In genomic region chr10:74690393-74690792, GRCh38 we compare ENCODE assay signal across 24 cellular contexts.
DNase-seq lines count a peak whose midpoint lies in the region; ATAC-seq, FAIRE-seq and TF ChIP-seq lines count a peak whose summit lies in the region.
"Had no signal": no experiment of that assay in that cellular context is flagged by ENCODE, and none has a peak within 500 bp of the region (broad histone marks: within the 10 kb centered on the region; RNA-seq: fewer than 3 reads in every experiment).

No MANE protein-coding gene starts in this region.

- no peak overlapping the region for H3K4me2 ChIP-seq in HepG2 (ENCODE audit: low read depth, low read length)
- H3K4me2 ChIP-seq: A549; BLaER1 treated with 17β-estradiol and CSF1 and Interleukin-3, amounts not matched to agents 10 nM and 100 nM had no signal

- H3K9ac ChIP-seq in HepG2 (ENCODE audit: insufficient read depth, low read depth, low read length): no peak overlapping the region
- H3K9ac ChIP-seq: BLaER1 treated with 17β-estradiol and CSF1 and Interleukin-3, amounts not matched to agents 10 nM and 100 nM had no signal

- intact Hi-C loops in HepG2 (cut with micrococcal nuclease; ENCODE audit: unreplicated experiment): no loop called here
- intact Hi-C loops in right lobe of liver (cut with DNase I): no loop called here

- TF ChIP-seq EP300 in HepG2 (IDR thresholded peaks at IDR 0.05; ENCODE audit: low read depth in 2 of 2, low read length in 2 of 2) (no peak), HepG2 (CRISPR knock-in tag; IDR thresholded peaks at IDR 0.05; ENCODE audit: borderline replicate concordance) (no peak)

- POLR2A ChIA-PET in HepG2 (lab: Yijun Ruan, JAX): no interaction called here

- H2AFZ ChIP-seq in HepG2 (ENCODE audit: low read length): no peak overlapping the region

- TF ChIP-seq POLR2A in GM12892 (IDR thresholded peaks at IDR 0.05; ENCODE audit: low read depth, low read length): no peak
- no peak for TF ChIP-seq POLR2A in HepG2 (IDR thresholded peaks at IDR 0.05; ENCODE audit: insufficient read depth in 1 of 2, low read depth in 2 of 2, low read length in 2 of 2)
- TF ChIP-seq POLR2A in right lobe of liver (IDR thresholded peaks at IDR 0.05): no peak

- no peaks in the 10 kb centered on the region for H3K79me2 ChIP-seq in HepG2 (ENCODE audit: insufficient read depth, low read length)

- H4K20me1 ChIP-seq in HepG2 (ENCODE audit: insufficient read depth, low read length): no peaks in the 10 kb centered on the region
- H4K20me1 ChIP-seq: BLaER1 treated with 17β-estradiol and CSF1 and Interleukin-3, amounts not matched to agents 10 nM and 100 nM had no signal

- H3K36me3 ChIP-seq in HepG2 (replicated peaks in 1 of 2; ENCODE audit: control insufficient read depth in 1 of 2, insufficient read depth in 2 of 2, low read length in 2 of 2) (no peaks in the 10 kb centered on the region; a peak in 1 of 5 replicates), right lobe of liver (no peaks in the 10 kb centered on the region)

- H3K4me3 ChIP-seq in HepG2 (replicated peaks in 1 of 3; ENCODE audit: insufficient read depth in 1 of 3, low read depth in 2 of 3, low read length in 3 of 3): no peak overlapping the region
- no peak overlapping the region for H3K4me3 ChIP-seq in right lobe of liver
- H3K4me3 ChIP-seq: A549; BLaER1 treated with 17β-estradiol and CSF1 and Interleukin-3, amounts not matched to agents 10 nM and 100 nM; GM12878 had no signal

- DNase-seq in GM12892 (ENCODE audit: insufficient read length): no peak
- no peak for DNase-seq in T-helper 17 cell
- no peak for DNase-seq in HepG2 (ENCODE audit: low spot score)
- no peak for DNase-seq in right lobe of liver
- DNase-seq in KBM-7: no peak
- no peak for DNase-seq in islet precursor cell
- DNase-seq in SW 1271 (lab: John Stamatoyannopoulos, UW): no peak
- DNase-seq: AML-193; Caco-2; Calu3; CD4-positive, alpha-beta T cell; CD8-positive, alpha-beta T cell; DND-41; EL; GDM1 had no signal

- H3K27me3 ChIP-seq in HepG2 (ENCODE audit: control insufficient read depth in 1 of 2, insufficient read depth in 2 of 2, low read length in 2 of 2) (no peaks in the 10 kb centered on the region), right lobe of liver (no peaks in the 10 kb centered on the region)
- H3K27me3 ChIP-seq: BLaER1 treated with 17β-estradiol and CSF1 and Interleukin-3, amounts not matched to agents 10 nM and 100 nM had no signal

- FAIRE-seq in GM12892 (lab: Jason Lieb, UNC) (peak; percentile 21), HepG2 (lab: Jason Lieb, UNC) (no peak)
- FAIRE-seq: A549, D721Med, GM12878, GM19239 had no signal

- H3K4me1 Mint-ChIP-seq in T-helper 17 cell: peaks cover 3% of the 10 kb centered on the region
- H3K4me1 Mint-ChIP-seq: B cell had no signal

- H3K27ac ChIP-seq in HepG2 (ENCODE audit: extremely low read length, insufficient read depth, low read length): no peak overlapping the region
- no peak overlapping the region for H3K27ac ChIP-seq in right lobe of liver
- H3K27ac ChIP-seq: 22Rv1; A549; BLaER1 treated with 17β-estradiol and CSF1 and Interleukin-3, amounts not matched to agents 10 nM and 100 nM; C4-2B had no signal

- H3K27me3 Mint-ChIP-seq in T-helper 17 cell: no peaks in the 10 kb centered on the region
- H3K27me3 Mint-ChIP-seq: B cell; CD4-positive, alpha-beta T cell had no signal

- TF ChIP-seq RAD21 in HepG2 (CRISPR knock-in tag; IDR thresholded peaks at IDR 0.05): no peak

- no peaks in the 10 kb centered on the region for H3K9me3 ChIP-seq in T-helper 17 cell (ENCODE audit: control insufficient read depth, low read length, poor library complexity, severe bottlenecking)
- H3K9me3 ChIP-seq in HepG2 (ENCODE audit: low read length): no peaks in the 10 kb centered on the region
- no peaks in the 10 kb centered on the region for H3K9me3 ChIP-seq in right lobe of liver
- H3K9me3 ChIP-seq: A549, Caco-2 had no signal

- in situ Hi-C loops in HepG2 (cut with HindIII; ENCODE audit: extremely low pct_ligation_motif_present, low pct_unique_long_range_greater_than_20kb) (no loop called here), KBM-7 (cut with MboI; ENCODE audit: low pct_unique_long_range_greater_than_20kb, low sequenced_read_pairs) (no loop called here)

- no peak for TF ChIP-seq CTCF in HepG2 (CRISPR knock-in tag; IDR thresholded peaks at IDR 0.05)
- no peak for TF ChIP-seq CTCF in right lobe of liver (IDR thresholded peaks at IDR 0.05)

- no peak for ATAC-seq in T-helper 17 cell
- ATAC-seq in HepG2: no peak
- peak; percentile 54 to 76 (median 70) for ATAC-seq in right lobe of liver
- no peak for ATAC-seq in HG03521 (IDR thresholded peaks at IDR 0.05; ENCODE audit: unreplicated experiment)
- ATAC-seq: A549; CD8-positive, alpha-beta T cell; GM12878 had no signal

- BruUV-seq in HepG2 (replicated peaks; lab: Mats Ljungman, UMichigan): no TSS peak

- H3K27ac Mint-ChIP-seq in T-helper 17 cell: peak overlapping the region; percentile 45
- H3K27ac Mint-ChIP-seq: B cell; CD4-positive, alpha-beta T cell; CD8-positive, alpha-beta T cell had no signal

- H3K36me3 Mint-ChIP-seq in T-helper 17 cell (ENCODE audit: low read depth): peaks cover 2% of the 10 kb centered on the region

- no peak overlapping the region for H3K4me3 Mint-ChIP-seq in T-helper 17 cell
- H3K4me3 Mint-ChIP-seq: B cell; CD4-positive, alpha-beta T cell; CD8-positive, alpha-beta T cell had no signal

- WGBS in HepG2 (ENCODE audit: low lambda C conversion rate): 92% methylated on average over 4 of the region's 4 CpGs
- 59% methylated on average over 3 of the region's 4 CpGs for WGBS in right lobe of liver (ENCODE audit: insufficient coverage, low coverage, low lambda C conversion rate, missing lambda C conversion rate)

- CTCF ChIA-PET in HepG2 (lab: Yijun Ruan, JAX; ENCODE audit: low intra/inter-chr PET ratio, low total read pairs): no interaction called here

- H3K4me1 ChIP-seq in HepG2 (ENCODE audit: insufficient read depth, low read length): no peaks in the 10 kb centered on the region
- H3K4me1 ChIP-seq in right lobe of liver: peaks cover 0 to 6% (median 0%) of the 10 kb centered on the region in 4 donors
- H3K4me1 ChIP-seq: A549; BLaER1 treated with 17β-estradiol and CSF1 and Interleukin-3, amounts not matched to agents 10 nM and 100 nM; Caco-2 had no signal

TF ChIP-seq in HepG2, 621 proteins besides CTCF, POLR2A, EP300 and RAD21:
- 0 out of 2 replicates have a peak, but pooled peaks have one; percentile 14 for TF ChIP-seq HNF4A (CRISPR knock-in tag; IDR thresholded peaks at IDR 0.05)
- no peak for TF ChIP-seq NPAS2 (CRISPR knock-in tag; IDR thresholded peaks at IDR 0.05; ENCODE audit: borderline replicate concordance)

Comparison
In these comparisons a context has a peak if more than half of its experiments do, and no peak if none do; other contexts are left out.
1. ATAC-seq: peak in right lobe of liver (4 of 4); none in T-helper 17 cell (single experiment), HepG2 (single experiment) and HG03521 (single experiment).